ENCODE assay signal across 8 cellular contexts in the genomic region with DNA sequence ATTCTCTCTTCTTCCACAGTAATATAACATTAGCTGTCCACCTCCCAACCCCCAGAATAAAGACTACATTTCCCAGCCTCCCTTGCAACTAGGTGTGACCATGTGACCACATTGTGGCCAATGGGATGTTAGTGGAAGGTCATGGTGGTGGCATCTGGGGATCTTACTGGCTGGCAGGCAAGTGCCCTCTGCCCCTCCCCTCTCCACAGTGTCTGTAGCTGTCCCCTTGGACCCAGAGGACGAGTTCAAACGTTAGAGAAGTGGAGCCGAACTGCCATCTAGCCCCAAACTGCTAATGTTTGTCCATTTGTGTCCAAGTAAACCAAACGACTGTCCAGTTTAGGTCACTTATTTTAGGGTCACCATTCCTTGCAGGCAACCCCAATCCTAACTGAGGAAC. TPM values are rescaled to one million over a fixed set of nuclear protein-coding genes. Genes with fewer than 3 reads are reported as not detected.
A peak's percentile ranks its signal among the peaks of the same experiment; 100 is the strongest.
DNase-seq lines count a peak whose midpoint lies in the region; ATAC-seq and TF ChIP-seq lines count a peak whose summit lies in the region.

No MANE protein-coding gene starts in this region.

- TF ChIP-seq EP300 in suprapubic skin (IDR thresholded peaks at IDR 0.05): no peak

- H3K27me3 ChIP-seq in suprapubic skin: no peaks in the 10 kb centered on the region

- intact Hi-C loops in mucosa of descending colon (cut with DNase I, micrococcal nuclease): no loop called here

- no peaks in the 10 kb centered on the region for H3K9me3 ChIP-seq in mucosa of descending colon
- H3K9me3 ChIP-seq in suprapubic skin: no peaks in the 10 kb centered on the region

- in situ Hi-C loops in SK-MEL-5 (cut with HindIII; ENCODE audit: low pct_unique_long_range_greater_than_20kb, low sequenced_read_pairs): no loop called here

- ATAC-seq in mucosa of descending colon: peak; percentile 90
- ATAC-seq in HG02642 (IDR thresholded peaks at IDR 0.05; ENCODE audit: poor library complexity, unreplicated experiment): no peak
- ATAC-seq in GM21423 (IDR thresholded peaks at IDR 0.05; ENCODE audit: unreplicated experiment): no peak

- DNase-seq in DMS153 treated with DMSO at 0.1 percent for 48 hours (lab: John Stamatoyannopoulos, UW; ENCODE audit: unreplicated experiment) (peak; percentile 25), HFFc6 (peak; percentile 64), SK-MEL-5 (ENCODE audit: low read depth, low spot score) (peak; percentile 93), endothelial cell (ENCODE audit: low spot score) (peak; percentile 62), mucosa of descending colon (peak in 1 of 3 donors; percentile 38), suprapubic skin (ENCODE audit: low spot score in 2 of 2) (no peak)

- H3K9me3 Mint-ChIP-seq in HFFc6 (no peaks in the 10 kb centered on the region), endothelial cell (ENCODE audit: unreplicated experiment) (no peaks in the 10 kb centered on the region)

- H3K36me3 Mint-ChIP-seq in HFFc6 (ENCODE audit: low read depth) (no peaks in the 10 kb centered on the region), endothelial cell (ENCODE audit: low read depth, unreplicated experiment) (peaks cover 3% of the 10 kb centered on the region)

- peaks cover 27% of the 10 kb centered on the region for H3K27me3 Mint-ChIP-seq in HFFc6 (ENCODE audit: insufficient read depth)
- H3K27me3 Mint-ChIP-seq in endothelial cell (ENCODE audit: unreplicated experiment): no peaks in the 10 kb centered on the region

- no peak for TF ChIP-seq POLR2A in suprapubic skin (IDR thresholded peaks at IDR 0.05)

- H3K36me3 ChIP-seq in mucosa of descending colon (ENCODE audit: low read depth) (no peaks in the 10 kb centered on the region), suprapubic skin (no peaks in the 10 kb centered on the region)

- H3K4me3 Mint-ChIP-seq in HFFc6: no peak overlapping the region
- no peak overlapping the region for H3K4me3 Mint-ChIP-seq in endothelial cell (ENCODE audit: unreplicated experiment)

- 46% methylated on average over 4 of the region's 4 CpGs for WGBS in suprapubic skin

- H3K27ac Mint-ChIP-seq in HFFc6: no peak overlapping the region
- peak overlapping the region; percentile 31 for H3K27ac Mint-ChIP-seq in endothelial cell (ENCODE audit: unreplicated experiment)

- H3K27ac ChIP-seq in suprapubic skin: no peak overlapping the region

- H3K4me1 Mint-ChIP-seq in HFFc6 (ENCODE audit: low read depth) (no peaks in the 10 kb centered on the region), endothelial cell (ENCODE audit: unreplicated experiment) (no peaks in the 10 kb centered on the region)

- TF ChIP-seq CTCF in HFFc6 (IDR thresholded peaks at IDR 0.05) (no peak), endothelial cell (IDR thresholded peaks at IDR 0.05; ENCODE audit: unreplicated experiment) (no peak), mucosa of descending colon (IDR thresholded peaks at IDR 0.05) (no peak), suprapubic skin (IDR thresholded peaks at IDR 0.05) (no peak)

- H3K4me3 ChIP-seq in mucosa of descending colon (no peak overlapping the region), suprapubic skin (no peak overlapping the region)

- H3K4me1 ChIP-seq in mucosa of descending colon (ENCODE audit: low read depth): no peaks in the 10 kb centered on the region
- no peaks in the 10 kb centered on the region for H3K4me1 ChIP-seq in suprapubic skin

RNA-seq across cellular contexts. Expression of a gene that starts 26.6 kb away (rescaled TPM):
- not detected for total RNA-seq in HFFc6 (2021; fragmentation: NEBNext Ultra II Directional; extraction: Animal tissue kit (Norgen Biotek cat#: 25700))
- total RNA-seq in SK-MEL-5 (2014; rRNA removed; shearing (Covaris generic)): 3.3 and 3.5 TPM in 2 replicates
- polyA plus RNA-seq in SK-MEL-5 (2015; cell fraction: cytosol; rRNA removed): 2.5 and 2.8 TPM in 2 replicates
- 2.4 and 3.4 TPM in 2 replicates for polyA plus RNA-seq in SK-MEL-5 (2015; cell fraction: nucleus; rRNA removed)
- not detected for total RNA-seq in endothelial cell (ENCODE audit: unreplicated experiment)
- not detected for total RNA-seq in mucosa of descending colon
- total RNA-seq in suprapubic skin: not detected

RNA-seq across cellular contexts. Expression of a gene that starts 28.2 kb away (rescaled TPM):
- total RNA-seq in HFFc6 (2021; fragmentation: NEBNext Ultra II Directional; extraction: Animal tissue kit (Norgen Biotek cat#: 25700)): 10 to 100 TPM in 2 of 6 experiments, 1 to 10 TPM in 4; 2.4 to 34.5 (median 2.8) TPM
- 714 and 808 TPM in 2 replicates for total RNA-seq in SK-MEL-5 (2014; rRNA removed; shearing (Covaris generic))
- polyA plus RNA-seq in SK-MEL-5 (2015; cell fraction: cytosol; rRNA removed): 595 and 741 TPM in 2 replicates
- 130 and 139 TPM in 2 replicates for polyA plus RNA-seq in SK-MEL-5 (2015; cell fraction: nucleus; rRNA removed)
- total RNA-seq in endothelial cell (ENCODE audit: unreplicated experiment) (not detected), mucosa of descending colon (10 to 100 TPM in 2 of 3 donors, 1 to 10 TPM in 1; 7.5 to 30.5 (median 10.9) TPM), suprapubic skin (1 to 10 TPM in 2 of 4 donors, under 1 TPM in 1, not detected in 1; 0.49 to 1.4 (median 1.3) TPM)

Comparison
In these comparisons a context has a peak if more than half of its experiments do, and no peak if none do; other contexts are left out.
1. DNase-seq: peak in DMS153 treated with DMSO at 0.1 percent for 48 hours (single experiment), HFFc6 (single experiment), SK-MEL-5 (single experiment) and endothelial cell (single experiment); none in suprapubic skin (0 of 2).
2. RNA of a gene that starts 28.2 kb away (total RNA-seq): 714 to 808 TPM in SK-MEL-5; 7.5 to 30.5 TPM in mucosa of descending colon, 2.4 to 34.5 TPM in HFFc6, 0.49 to 1.4 TPM in suprapubic skin and not detected in endothelial cell (single experiment); every median in the first group is over 10 times any median in the second.